ENCODE assay signal across 19 cellular contexts in the genomic region with DNA sequence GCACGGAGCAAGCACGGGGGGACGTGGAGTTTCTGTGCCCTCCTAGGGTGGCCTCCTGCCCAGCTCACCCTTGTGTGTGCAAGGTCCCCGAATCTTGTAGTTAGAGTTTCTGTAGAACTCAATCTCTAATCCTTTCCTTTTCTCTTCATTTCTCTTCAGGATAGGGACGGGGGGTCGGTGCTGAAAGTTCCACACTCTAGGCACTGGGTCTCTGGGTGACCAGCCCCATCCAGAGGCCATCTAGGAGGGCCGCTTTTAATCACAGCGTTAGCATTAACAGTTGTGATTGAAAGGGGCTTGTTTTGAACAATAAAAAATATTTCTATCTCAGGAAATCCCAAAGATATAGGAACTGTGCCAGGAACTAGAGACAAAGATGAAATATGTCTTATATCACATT.
"Had no signal": no experiment of that assay in that cellular context is flagged by ENCODE, and none has a peak within 500 bp of the region (broad histone marks: within the 10 kb centered on the region; RNA-seq: fewer than 3 reads in every experiment).

No MANE protein-coding gene starts in this region.

- DNase-seq: effector memory CD8-positive, alpha-beta T cell; esophagus squamous epithelium; foreskin fibroblast; glutamatergic neuron; islet precursor cell; mammary epithelial cell; mucosa of descending colon; naive thymus-derived CD8-positive, alpha-beta T cell; ovary; sigmoid colon; stimulated activated naive CD4-positive, alpha-beta T cell treated with Interleukin-2 at 50 U/mL for 16 hours; thyroid gland; upper lobe of right lung had no signal

- H3K27ac ChIP-seq: esophagus squamous epithelium, gastroesophageal sphincter, ovary, right atrium auricular region, sigmoid colon, skin epidermis, suprapubic skin, thyroid gland, upper lobe of right lung, vagina had no signal

- H3K36me3 ChIP-seq: esophagus squamous epithelium, gastroesophageal sphincter, ovary, right atrium auricular region, sigmoid colon, suprapubic skin, thyroid gland, upper lobe of right lung, vagina had no signal

- H3K36me3 Mint-ChIP-seq: naive thymus-derived CD8-positive, alpha-beta T cell had no signal

- H3K4me3 Mint-ChIP-seq: effector memory CD8-positive, alpha-beta T cell; naive thymus-derived CD8-positive, alpha-beta T cell had no signal

- H3K9me3 ChIP-seq: esophagus squamous epithelium, gastroesophageal sphincter, mucosa of descending colon, ovary, right atrium auricular region, sigmoid colon, suprapubic skin, thyroid gland, upper lobe of right lung, vagina had no signal

- ATAC-seq: effector memory CD8-positive, alpha-beta T cell; gastroesophageal sphincter; left lobe of liver; mucosa of descending colon; naive thymus-derived CD8-positive, alpha-beta T cell; upper lobe of right lung had no signal

- H3K4me3 ChIP-seq: esophagus squamous epithelium, gastroesophageal sphincter, mucosa of descending colon, ovary, right atrium auricular region, sigmoid colon, skin epidermis, suprapubic skin, thyroid gland, upper lobe of right lung, vagina had no signal

- H3K27ac Mint-ChIP-seq: effector memory CD8-positive, alpha-beta T cell had no signal

- H3K27me3 ChIP-seq: esophagus squamous epithelium, gastroesophageal sphincter, ovary, right atrium auricular region, sigmoid colon, suprapubic skin, thyroid gland, upper lobe of right lung, vagina had no signal

- H3K9me3 Mint-ChIP-seq: effector memory CD8-positive, alpha-beta T cell; naive thymus-derived CD8-positive, alpha-beta T cell had no signal
